In genomic region chr5:4188704-4189103, GRCh38 we compare ENCODE assay signal across 15 cellular contexts.
"Had no signal": no experiment of that assay in that cellular context is flagged by ENCODE, and none has a peak within 500 bp of the region (broad histone marks: within the 10 kb centered on the region; RNA-seq: fewer than 3 reads in every experiment).

No MANE protein-coding gene starts in this region.

- DNase-seq: activated naive CD4-positive, alpha-beta T cell; foreskin melanocyte; head of caudate nucleus; left colon; mucosa of descending colon; nucleus accumbens; sigmoid colon; stimulated activated CD4-positive, alpha-beta T cell treated with anti-CD3 and anti-CD28 coated beads, Interleukin-2, amount 100 ng/mL, for 24 hours; stimulated activated naive CD4-positive, alpha-beta T cell treated with Interleukin-2 at 50 U/mL for 16 hours; T-helper 9 cell had no signal

- H3K4me3 ChIP-seq: cardiac muscle cell, mucosa of descending colon, sigmoid colon had no signal

- H3K9me3 ChIP-seq: sigmoid colon had no signal

- ATAC-seq: left colon, mucosa of descending colon had no signal

- H3K4me1 ChIP-seq: sigmoid colon had no signal

- H3K36me3 ChIP-seq: cardiac muscle cell, sigmoid colon had no signal

- H3K27me3 Mint-ChIP-seq: activated CD4-positive, alpha-beta T cell treated with anti-CD3 and anti-CD28 coated beads, Interleukin-2, amount 10 ng/mL, durations not matched to agents 7 days and 5 days had no signal

- H3K27ac Mint-ChIP-seq: activated CD4-positive, alpha-beta T cell treated with anti-CD3 and anti-CD28 coated beads, Interleukin-2, amount 10 ng/mL, durations not matched to agents 7 days and 5 days; progenitor cell of endocrine pancreas had no signal

- H3K4me1 Mint-ChIP-seq: activated CD4-positive, alpha-beta T cell treated with anti-CD3 and anti-CD28 coated beads, Interleukin-2, amount 10 ng/mL, durations not matched to agents 7 days and 5 days; naive thymus-derived CD8-positive, alpha-beta T cell had no signal

- H3K4me3 Mint-ChIP-seq: activated CD4-positive, alpha-beta T cell treated with anti-CD3 and anti-CD28 coated beads, Interleukin-2, amount 10 ng/mL, durations not matched to agents 7 days and 5 days; naive thymus-derived CD8-positive, alpha-beta T cell had no signal

- H3K27ac ChIP-seq: cardiac muscle cell, sigmoid colon, VCaP had no signal

- H3K27me3 ChIP-seq: cardiac muscle cell, sigmoid colon had no signal
